11 cellular contexts compared by ENCODE assay signal in the genomic region with DNA sequence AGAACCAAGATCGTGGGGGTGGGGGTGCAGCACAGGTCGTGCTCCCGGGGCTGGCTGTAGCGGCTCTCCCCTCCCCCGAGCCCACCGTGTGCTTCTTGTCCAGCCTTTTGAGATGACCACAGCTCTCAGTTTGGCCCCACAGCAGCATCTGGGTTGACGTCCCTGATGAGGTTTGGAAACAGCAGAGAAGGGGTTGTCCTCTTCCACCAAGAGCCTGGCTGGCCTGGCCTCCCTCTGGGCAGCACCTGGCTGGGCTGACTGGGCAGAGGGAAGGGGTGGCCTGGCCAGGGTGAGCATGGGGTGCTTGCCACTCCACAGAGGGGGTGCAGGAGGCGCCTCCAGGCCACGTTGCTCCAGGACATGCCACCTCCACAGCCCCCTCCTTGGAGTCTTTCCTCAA.
DNase-seq lines count a peak whose midpoint lies in the region; ATAC-seq, FAIRE-seq and TF ChIP-seq lines count a peak whose summit lies in the region.
"Had no signal": no experiment of that assay in that cellular context is flagged by ENCODE, and none has a peak within 500 bp of the region (broad histone marks: within the 10 kb centered on the region; RNA-seq: fewer than 3 reads in every experiment).

No MANE protein-coding gene starts in this region.

- H3K27me3 ChIP-seq in astrocyte (ENCODE audit: insufficient read depth, low read length) (no peaks in the 10 kb centered on the region), mesenchymal stem cell (ENCODE audit: control insufficient read depth in 1 of 2, insufficient read depth in 1 of 2, low read length in 2 of 2) (no peaks in the 10 kb centered on the region), transverse colon (no peaks in the 10 kb centered on the region)
- H3K27me3 ChIP-seq: BE2C had no signal

- peak overlapping the region in 1 of 2 experiments; percentile 49 for H2BK12ac ChIP-seq in mesenchymal stem cell (ENCODE audit: low read length in 2 of 2)

- intact Hi-C loops in transverse colon (cut with DNase I; ENCODE audit: low total_unique reads) = no loop called here

- H3K4me1 Mint-ChIP-seq in activated naive CD4-positive, alpha-beta T cell treated with anti-CD3 and anti-CD28 coated beads, Interleukin-2, amount 50 U/mL, for 24 hours = peaks cover 80% of the 10 kb centered on the region
- H3K4me1 Mint-ChIP-seq in astrocyte (ENCODE audit: low read depth, unreplicated experiment) = peaks cover 18% of the 10 kb centered on the region

- in situ Hi-C loops in transverse colon (cut with MboI; ENCODE audit: low pct_ligation_motif_present in 1 of 4, low pct_unique_long_range_greater_than_20kb in 1 of 4, low sequenced_read_pairs in 3 of 4) = no loop called here

- WGBS in mesenchymal stem cell = 72% methylated on average over 7 of the region's 9 CpGs
- 73% methylated on average over 9 of the region's 9 CpGs; no CpG with 5 or more reads in 1 of the 2 donors for WGBS in transverse colon (ENCODE audit: low coverage in 1 of 2), 2 donors

- H3K4me1 ChIP-seq in astrocyte (ENCODE audit: insufficient read depth, low read length) = peaks cover 43% of the 10 kb centered on the region
- H3K4me1 ChIP-seq in mesenchymal stem cell (ENCODE audit: control insufficient read depth, insufficient read depth, low read depth, low read length) = peaks cover 63% of the 10 kb centered on the region
- H3K4me1 ChIP-seq in transverse colon = peaks cover 32 to 61% (median 46%) of the 10 kb centered on the region in 4 donors
- H3K4me1 ChIP-seq: BE2C had no signal

- peaks cover 4% of the 10 kb centered on the region for H3K79me1 ChIP-seq in mesenchymal stem cell (replicated peaks; ENCODE audit: low read length, poor library complexity, severe bottlenecking)

- H3K9me3 Mint-ChIP-seq in activated naive CD4-positive, alpha-beta T cell treated with anti-CD3 and anti-CD28 coated beads, Interleukin-2, amount 50 U/mL, for 24 hours = no peaks in the 10 kb centered on the region
- no peaks in the 10 kb centered on the region for H3K9me3 Mint-ChIP-seq in astrocyte (ENCODE audit: unreplicated experiment)

- peak overlapping the region; percentile 88 for H3K4me3 Mint-ChIP-seq in activated naive CD4-positive, alpha-beta T cell treated with anti-CD3 and anti-CD28 coated beads, Interleukin-2, amount 50 U/mL, for 24 hours
- H3K4me3 Mint-ChIP-seq in astrocyte (ENCODE audit: unreplicated experiment) = no peak overlapping the region

- H2AFZ ChIP-seq in astrocyte (ENCODE audit: low read depth, low read length) = no peak overlapping the region
- H2AFZ ChIP-seq in mesenchymal stem cell (ENCODE audit: low read depth, low read length) = no peak overlapping the region

- ATAC-seq in HG03571 (IDR thresholded peaks at IDR 0.05; ENCODE audit: unreplicated experiment) = no peak

- no peak for TF ChIP-seq CTCF in astrocyte (IDR thresholded peaks at IDR 0.05; ENCODE audit: insufficient read depth, low read depth, low read length)
- no peak for TF ChIP-seq CTCF in transverse colon (IDR thresholded peaks at IDR 0.05)

- no peak overlapping the region for H2BK15ac ChIP-seq in mesenchymal stem cell (ENCODE audit: low read depth, poor library complexity, severe bottlenecking)

- H4K8ac ChIP-seq in mesenchymal stem cell (ENCODE audit: low read length) = peak overlapping the region; percentile 35

- DNase-seq in activated naive CD4-positive, alpha-beta T cell treated with Interleukin-2 at 50 U/mL for 16 hours = no peak
- DNase-seq in astrocyte (ENCODE audit: low read depth) (no peak), mesenchymal stem cell (no peak), transverse colon (no peak), MV-4-11 (lab: John Stamatoyannopoulos, UW) (no peak), NCI-H526 (lab: John Stamatoyannopoulos, UW) (no peak)
- DNase-seq: BE2C, mucosa of descending colon, NCI-H187 had no signal

- H3K27me3 Mint-ChIP-seq in activated naive CD4-positive, alpha-beta T cell treated with anti-CD3 and anti-CD28 coated beads, Interleukin-2, amount 50 U/mL, for 24 hours = no peaks in the 10 kb centered on the region
- H3K27me3 Mint-ChIP-seq in astrocyte (ENCODE audit: low read depth, unreplicated experiment) = no peaks in the 10 kb centered on the region

- H3K4me3 ChIP-seq in astrocyte (ENCODE audit: insufficient read depth, low read depth, low read length) (no peak overlapping the region), mesenchymal stem cell (ENCODE audit: insufficient read depth in 1 of 2, low read depth in 1 of 2, low read length in 2 of 2) (peak overlapping the region in 1 of 2 experiments; percentile 75), transverse colon (no peak overlapping the region)
- H3K4me3 ChIP-seq: mucosa of descending colon had no signal

- H3K9me3 ChIP-seq in astrocyte (ENCODE audit: insufficient read depth, low read depth, low read length) (no peaks in the 10 kb centered on the region), mesenchymal stem cell (ENCODE audit: control insufficient read depth, low read length) (no peaks in the 10 kb centered on the region), transverse colon (no peaks in the 10 kb centered on the region)
- H3K9me3 ChIP-seq: BE2C, mucosa of descending colon had no signal

- H3K27ac Mint-ChIP-seq in activated naive CD4-positive, alpha-beta T cell treated with anti-CD3 and anti-CD28 coated beads, Interleukin-2, amount 50 U/mL, for 24 hours = peak overlapping the region; percentile 95
- no peak overlapping the region for H3K27ac Mint-ChIP-seq in astrocyte (ENCODE audit: unreplicated experiment)

- H3K14ac ChIP-seq in mesenchymal stem cell (ENCODE audit: low read length in 2 of 2) = peak overlapping the region; percentile 29 to 77

- TF ChIP-seq POLR2A in transverse colon (IDR thresholded peaks at IDR 0.05) = no peak

- H2AK5ac ChIP-seq in mesenchymal stem cell (ENCODE audit: low read length, severe bottlenecking) = no peak overlapping the region

- no peak overlapping the region for H2BK120ac ChIP-seq in mesenchymal stem cell (ENCODE audit: low read depth, low read length)

- no peak overlapping the region for H2BK5ac ChIP-seq in mesenchymal stem cell (ENCODE audit: low read depth, low read length, poor library complexity, severe bottlenecking)

- TF ChIP-seq EP300 in transverse colon (IDR thresholded peaks at IDR 0.05; ENCODE audit: low read depth) = no peak

- H3K27ac ChIP-seq in astrocyte (ENCODE audit: low read depth, low read length) (no peak overlapping the region), mesenchymal stem cell (ENCODE audit: low read length, poor library complexity, severe bottlenecking) (no peak overlapping the region), transverse colon (peak overlapping the region; percentile 78 to 89 (median 82))

- H3K79me2 ChIP-seq in astrocyte (ENCODE audit: insufficient read depth, low read length) = peaks cover 92% of the 10 kb centered on the region

- peak overlapping the region; percentile 64 to 67 for H3K18ac ChIP-seq in mesenchymal stem cell (ENCODE audit: low read depth in 1 of 2, low read length in 2 of 2)

- FAIRE-seq in astrocyte (lab: Jason Lieb, UNC) = no peak

- peaks cover 75% of the 10 kb centered on the region for H4K20me1 ChIP-seq in astrocyte (ENCODE audit: insufficient read depth, low read length)

- peak overlapping the region in 1 of 2 experiments; percentile 74 for H3K4ac ChIP-seq in mesenchymal stem cell (ENCODE audit: low read depth in 1 of 2, low read length in 2 of 2)

- H3K4me2 ChIP-seq in astrocyte (ENCODE audit: low read length) (peak overlapping the region; percentile 87), mesenchymal stem cell (ENCODE audit: low read length, poor library complexity, severe bottlenecking) (no peak overlapping the region)

- H3K23ac ChIP-seq in mesenchymal stem cell (ENCODE audit: low read length in 2 of 2) = peak overlapping the region; percentile 46 to 62

- H3K36me3 ChIP-seq in astrocyte (ENCODE audit: insufficient read depth, low read length) (no peaks in the 10 kb centered on the region), mesenchymal stem cell (ENCODE audit: control insufficient read depth in 1 of 2, insufficient read depth in 2 of 2, low read depth in 1 of 2, low read length in 2 of 2) (peaks cover 0 to 27% of the 10 kb centered on the region in 2 experiments), transverse colon (no peaks in the 10 kb centered on the region)
- H3K36me3 ChIP-seq: BE2C had no signal

- H4K91ac ChIP-seq in mesenchymal stem cell (ENCODE audit: low read length) = peak overlapping the region; percentile 94

- H3K9ac ChIP-seq in astrocyte (ENCODE audit: low read length) = peak overlapping the region; percentile 61
- H3K9ac ChIP-seq in mesenchymal stem cell (ENCODE audit: low read length) = peak overlapping the region; percentile 70

- H3K36me3 Mint-ChIP-seq in activated naive CD4-positive, alpha-beta T cell treated with anti-CD3 and anti-CD28 coated beads, Interleukin-2, amount 50 U/mL, for 24 hours = peaks cover 1% of the 10 kb centered on the region
- peaks cover 8% of the 10 kb centered on the region for H3K36me3 Mint-ChIP-seq in astrocyte (ENCODE audit: low read depth, unreplicated experiment)

Comparison
In these comparisons a context has a peak if more than half of its experiments do, and no peak if none do; other contexts are left out.
1. H3K27ac ChIP-seq: peak in transverse colon (4 of 4); none in astrocyte (single experiment) and mesenchymal stem cell (single experiment).